15 cellular contexts compared by ENCODE assay signal in genomic region chr5:6574537-6574936, GRCh38. TPM values are rescaled to one million over a fixed set of nuclear protein-coding genes. Genes with fewer than 3 reads are reported as not detected.
DNase-seq lines count a peak whose midpoint lies in the region; ATAC-seq, FAIRE-seq and TF ChIP-seq lines count a peak whose summit lies in the region.
"Had no signal": no experiment of that assay in that cellular context is flagged by ENCODE, and none has a peak within 500 bp of the region (broad histone marks: within the 10 kb centered on the region; RNA-seq: fewer than 3 reads in every experiment).

No MANE protein-coding gene starts in this region.

- POLR2A ChIA-PET in PC-3 (lab: Charles Lee; ENCODE audit: unreplicated experiment) (no interaction called here), HepG2 (lab: Yijun Ruan, JAX) (no interaction called here)

- H3K27me3 ChIP-seq in HL-60 (ENCODE audit: insufficient read depth, poor library complexity, severe bottlenecking) (no peaks in the 10 kb centered on the region), PC-3 (ENCODE audit: low read length) (peaks cover 39% of the 10 kb centered on the region), HepG2 (ENCODE audit: control insufficient read depth in 1 of 2, insufficient read depth in 2 of 2, low read length in 2 of 2) (peaks cover 1 to 10% of the 10 kb centered on the region in 2 experiments; a peak in 2 of 5 replicates), ovary (no peaks in the 10 kb centered on the region)

- H3K4me1 ChIP-seq in PC-3 (ENCODE audit: insufficient read depth, low read length) (no peaks in the 10 kb centered on the region), HepG2 (ENCODE audit: insufficient read depth, low read length) (no peaks in the 10 kb centered on the region), ovary (ENCODE audit: insufficient read depth) (no peaks in the 10 kb centered on the region)

- H3K79me2 ChIP-seq in PC-3 (ENCODE audit: low read length) (no peaks in the 10 kb centered on the region), HepG2 (ENCODE audit: insufficient read depth, low read length) (no peaks in the 10 kb centered on the region)

- peak; percentile 25 for DNase-seq in DMS53 (lab: John Stamatoyannopoulos, UW)
- no peak for DNase-seq in DMS53 treated with DMSO at 0.1 percent for 48 hours (lab: John Stamatoyannopoulos, UW; ENCODE audit: unreplicated experiment)
- peak; percentile 59 to 70 for DNase-seq in HL-60 (ENCODE audit: low read depth in 1 of 2, low spot score in 1 of 2)
- DNase-seq in PC-3: peak; percentile 37
- no peak for DNase-seq in HepG2 (ENCODE audit: low spot score)
- DNase-seq in activated CD4-positive, alpha-beta T cell treated with anti-CD3 and anti-CD28 coated beads for 4 hours: no peak
- DNase-seq in NCI-H1048 (lab: John Stamatoyannopoulos, UW): no peak
- no peak for DNase-seq in ovary
- DNase-seq: activated CD4-positive, alpha-beta T cell treated with anti-CD3 and anti-CD28 coated beads for 36 hours; HFFc6; NCI-H1436 treated with DMSO at 0.1 percent for 48 hours; NK-92 treated with Interleukin-12 subunit alpha and Interleukin-12 subunit beta, amount 100 ng/mL, for 24 hours; T-helper 17 cell had no signal

- FAIRE-seq in HepG2 (lab: Jason Lieb, UNC): no peak

- no peak for TF ChIP-seq CTCF in HL-60 (IDR thresholded peaks at IDR 0.05; ENCODE audit: insufficient read depth, low read length)
- TF ChIP-seq CTCF in PC-3 (conservative IDR thresholded peaks at IDR 0.05; ENCODE audit: low read depth, low read length): peak; percentile 52; the same call in 1 of the 2 replicates
- TF ChIP-seq CTCF in HepG2 (CRISPR knock-in tag; IDR thresholded peaks at IDR 0.05): peak; percentile 16; the same call in 1 of the 2 replicates
- TF ChIP-seq CTCF in ovary (IDR thresholded peaks at IDR 0.05): no peak

- no peaks in the 10 kb centered on the region for H4K20me1 ChIP-seq in PC-3 (ENCODE audit: low read length)
- no peaks in the 10 kb centered on the region for H4K20me1 ChIP-seq in HepG2 (ENCODE audit: insufficient read depth, low read length)

- TF ChIP-seq POLR2A in HepG2 (IDR thresholded peaks at IDR 0.05; ENCODE audit: insufficient read depth in 1 of 2, low read depth in 2 of 2, low read length in 2 of 2) (no peak), ovary (IDR thresholded peaks at IDR 0.05) (no peak)

- H3K4me2 ChIP-seq in PC-3 (ENCODE audit: low read length) (no peak overlapping the region), HepG2 (ENCODE audit: low read depth, low read length) (no peak overlapping the region)

- ATAC-seq in PC-3 (no peak), HepG2 (peak; percentile 37; the same call in 2 of the 3 replicates)
- ATAC-seq: activated CD4-positive, alpha-beta T cell treated with anti-CD3 and anti-CD28 coated beads for 36 hours; T-helper 17 cell had no signal

- no peak overlapping the region for H3K27ac ChIP-seq in HL-60 (replicated peaks)
- no peak overlapping the region for H3K27ac ChIP-seq in PC-3 (ENCODE audit: low read length)
- no peak overlapping the region for H3K27ac ChIP-seq in HepG2 (ENCODE audit: extremely low read length, insufficient read depth, low read length)
- H3K27ac ChIP-seq in ovary: no peak overlapping the region
- H3K27ac ChIP-seq: 22Rv1, neutrophil had no signal

- H3K36me3 ChIP-seq in PC-3 (ENCODE audit: low read depth, low read length): no peaks in the 10 kb centered on the region
- H3K36me3 ChIP-seq in HepG2 (replicated peaks in 1 of 2; ENCODE audit: control insufficient read depth in 1 of 2, insufficient read depth in 2 of 2, low read length in 2 of 2): no peaks in the 10 kb centered on the region
- H3K36me3 ChIP-seq in ovary: no peaks in the 10 kb centered on the region
- H3K36me3 ChIP-seq: neutrophil had no signal

- H3K4me3 ChIP-seq in HL-60 (replicated peaks; ENCODE audit: insufficient read depth, low read length) (no peak overlapping the region), PC-3 (ENCODE audit: low read length) (no peak overlapping the region), HepG2 (replicated peaks in 1 of 3; ENCODE audit: insufficient read depth in 1 of 3, low read depth in 2 of 3, low read length in 3 of 3) (no peak overlapping the region), ovary (no peak overlapping the region)

- TF ChIP-seq RAD21 in HepG2 (CRISPR knock-in tag; IDR thresholded peaks at IDR 0.05): no peak

- WGBS in HepG2 (ENCODE audit: low lambda C conversion rate): 3% methylated on average over 4 of the region's 6 CpGs
- WGBS in ovary, 3 donors: 59 to 70% (median 64%) methylated on average over 6 of the region's 6 CpGs

- in situ Hi-C loops in HepG2 (cut with HindIII; ENCODE audit: extremely low pct_ligation_motif_present, low pct_unique_long_range_greater_than_20kb): loop anchor here (10.0 to 25.0 kb wide), 2 partner anchors 687 to 1080 kb away; no protein-coding TSS in a partner anchor

- H3K9me3 ChIP-seq in PC-3 (ENCODE audit: low read length): no peaks in the 10 kb centered on the region
- no peaks in the 10 kb centered on the region for H3K9me3 ChIP-seq in HepG2 (ENCODE audit: low read length)
- H3K9me3 ChIP-seq in ovary: no peaks in the 10 kb centered on the region
- H3K9me3 ChIP-seq: neutrophil had no signal

- no peaks in the 10 kb centered on the region for H3F3A ChIP-seq in PC-3 (ENCODE audit: low read length, unreplicated experiment)

- no TSS peak for BruUV-seq in PC-3 (replicated peaks; lab: Mats Ljungman, UMichigan)
- BruUV-seq in HepG2 (replicated peaks; lab: Mats Ljungman, UMichigan): no TSS peak

- intact Hi-C loops in PC-3 (cut with micrococcal nuclease): no loop called here
- intact Hi-C loops in HepG2 (cut with micrococcal nuclease; ENCODE audit: unreplicated experiment): no loop called here
- intact Hi-C loops in ovary (cut with DNase I): loop anchor here in 3 of 4 donors (5.0 to 10.0 kb wide), 2 partner anchors 1072 to 1080 kb away; no protein-coding TSS in a partner anchor

- no peak for TF ChIP-seq EP300 in HepG2 (IDR thresholded peaks at IDR 0.05; ENCODE audit: low read depth in 2 of 2, low read length in 2 of 2)
- no peak for TF ChIP-seq EP300 in HepG2 (CRISPR knock-in tag; IDR thresholded peaks at IDR 0.05; ENCODE audit: borderline replicate concordance)
- TF ChIP-seq EP300 in ovary (IDR thresholded peaks at IDR 0.05): no peak

- no peaks in the 10 kb centered on the region for H3K9me2 ChIP-seq in PC-3 (replicated peaks; ENCODE audit: low read length)

- CTCF ChIA-PET in PC-3 (lab: Charles Lee): no interaction called here
- CTCF ChIA-PET in HepG2 (lab: Yijun Ruan, JAX; ENCODE audit: low intra/inter-chr PET ratio, low total read pairs): no interaction called here

- H2AFZ ChIP-seq in PC-3 (ENCODE audit: low read length) (no peak overlapping the region), HepG2 (ENCODE audit: low read length) (no peak overlapping the region)

- H3K9ac ChIP-seq in PC-3 (ENCODE audit: low read length): no peak overlapping the region
- no peak overlapping the region for H3K9ac ChIP-seq in HepG2 (ENCODE audit: insufficient read depth, low read depth, low read length)

RNA-seq across cellular contexts. Expression of gene NSUN2, which starts 58.3 kb away (rescaled TPM):
- 351 and 433 TPM in 2 replicates for total RNA-seq in PC-3 (2014; rRNA removed)
- total RNA-seq in HepG2 (2016; rRNA removed; fragmentation: Illumina TruSeq; extraction: Trizol): 69.1 and 71.4 TPM in 2 replicates
- 12.3 and 15.9 TPM in 2 replicates for total RNA-seq in HepG2 (2016; cell fraction: cytosol; rRNA removed; fragmentation: Illumina TruSeq; extraction: Trizol; ENCODE audit: low read depth)
- total RNA-seq in HepG2 (2016; cell fraction: insoluble cytoplasmic fraction; rRNA removed; fragmentation: Illumina TruSeq; extraction: Trizol): 58.5 and 66.7 TPM in 2 replicates
- 16.2 and 18.1 TPM in 2 replicates for total RNA-seq in HepG2 (2016; cell fraction: membrane; rRNA removed; fragmentation: Illumina TruSeq; extraction: Trizol)
- 50.6 and 60.7 TPM in 2 replicates for total RNA-seq in HepG2 (2016; cell fraction: nucleus; rRNA removed; fragmentation: Illumina TruSeq; extraction: Trizol)
- 51.7 and 52.1 TPM in 2 replicates for polyA plus RNA-seq in HepG2 (2011; rRNA removed)
- polyA plus RNA-seq in HepG2 (2011; cell fraction: cytosol; rRNA removed): 24.9 and 27.2 TPM in 2 replicates
- 138 and 148 TPM in 2 replicates for polyA plus RNA-seq in HepG2 (2011; cell fraction: nucleus; rRNA removed)
- polyA plus RNA-seq in HepG2 (2012): 44.6 and 48.0 TPM in 2 replicates
- polyA plus RNA-seq in HepG2 (2016; cell fraction: cytosol; fragmentation: Illumina TruSeq; extraction: Trizol; ENCODE audit: low read depth): 2.3 and 3.1 TPM in 2 replicates
- polyA plus RNA-seq in HepG2 (2016; cell fraction: insoluble cytoplasmic fraction; fragmentation: Illumina TruSeq; extraction: Trizol; ENCODE audit: low read depth): 59.3 and 62.8 TPM in 2 replicates
- 7.1 and 8.4 TPM in 2 replicates for polyA plus RNA-seq in HepG2 (2016; cell fraction: membrane; fragmentation: Illumina TruSeq; extraction: Trizol; ENCODE audit: low read depth)
- polyA plus RNA-seq in HepG2 (2016; cell fraction: nucleus; fragmentation: Illumina TruSeq; extraction: Trizol; ENCODE audit: insufficient read depth, low read depth): 140 and 147 TPM in 2 replicates
- 25.9 and 113 TPM in 2 replicates for polyA minus RNA-seq in HepG2 (2011; rRNA and poly(A)+ RNA removed; ENCODE audit: low replicate concordance)
- 17.2 and 20.0 TPM in 2 replicates for polyA minus RNA-seq in HepG2 (2011; cell fraction: cytosol; rRNA and poly(A)+ RNA removed)
- polyA minus RNA-seq in HepG2 (2011; cell fraction: nucleus; rRNA and poly(A)+ RNA removed): 82.3 and 82.4 TPM in 2 replicates
- total RNA-seq in ovary: 10 to 100 TPM; 34.7 to 52.1 (median 40.7) TPM
- polyA plus RNA-seq in ovary: 10 to 100 TPM; 33.5 to 33.8 TPM

RNA-seq across cellular contexts. Expression of gene SRD5A1, which starts 58.7 kb away (rescaled TPM):
- total RNA-seq in PC-3 (2014; rRNA removed) (18.7 and 39.6 TPM in 2 replicates), HepG2 (2016; rRNA removed; fragmentation: Illumina TruSeq; extraction: Trizol) (6.1 and 7.1 TPM in 2 replicates), ovary (10 to 100 TPM in 3 of 7 donors, 1 to 10 TPM in 4; 4.4 to 13.5 (median 9.8) TPM)
- total RNA-seq in HepG2 (2016; cell fraction: cytosol; rRNA removed; fragmentation: Illumina TruSeq; extraction: Trizol; ENCODE audit: low read depth): 2.8 and 4.1 TPM in 2 replicates
- 5.8 and 5.9 TPM in 2 replicates for total RNA-seq in HepG2 (2016; cell fraction: insoluble cytoplasmic fraction; rRNA removed; fragmentation: Illumina TruSeq; extraction: Trizol)
- total RNA-seq in HepG2 (2016; cell fraction: membrane; rRNA removed; fragmentation: Illumina TruSeq; extraction: Trizol): 5.5 and 6.5 TPM in 2 replicates
- total RNA-seq in HepG2 (2016; cell fraction: nucleus; rRNA removed; fragmentation: Illumina TruSeq; extraction: Trizol): 4.9 and 7.7 TPM in 2 replicates
- polyA plus RNA-seq in HepG2 (2011; rRNA removed) (9.9 and 11.3 TPM in 2 replicates), ovary (1 to 10 TPM; 6.5 to 6.6 TPM)
- polyA plus RNA-seq in HepG2 (2011; cell fraction: cytosol; rRNA removed): 7.8 and 8.2 TPM in 2 replicates
- 10.7 TPM in 2 replicates for polyA plus RNA-seq in HepG2 (2011; cell fraction: nucleus; rRNA removed)
- polyA plus RNA-seq in HepG2 (2012): 4.4 and 4.9 TPM in 2 replicates
- 3.6 and 3.9 TPM in 2 replicates for polyA plus RNA-seq in HepG2 (2016; cell fraction: cytosol; fragmentation: Illumina TruSeq; extraction: Trizol; ENCODE audit: low read depth)
- 8.8 and 9.6 TPM in 2 replicates for polyA plus RNA-seq in HepG2 (2016; cell fraction: insoluble cytoplasmic fraction; fragmentation: Illumina TruSeq; extraction: Trizol; ENCODE audit: low read depth)
- 6.4 and 6.8 TPM in 2 replicates for polyA plus RNA-seq in HepG2 (2016; cell fraction: membrane; fragmentation: Illumina TruSeq; extraction: Trizol; ENCODE audit: low read depth)
- polyA plus RNA-seq in HepG2 (2016; cell fraction: nucleus; fragmentation: Illumina TruSeq; extraction: Trizol; ENCODE audit: insufficient read depth, low read depth): 8.8 and 9.4 TPM in 2 replicates
- 19.3 and 93.8 TPM in 2 replicates for polyA minus RNA-seq in HepG2 (2011; rRNA and poly(A)+ RNA removed; ENCODE audit: low replicate concordance)
- 2.8 and 4.6 TPM in 2 replicates for polyA minus RNA-seq in HepG2 (2011; cell fraction: cytosol; rRNA and poly(A)+ RNA removed)
- 10.6 and 11.2 TPM in 2 replicates for polyA minus RNA-seq in HepG2 (2011; cell fraction: nucleus; rRNA and poly(A)+ RNA removed)

Comparison
In these comparisons a context has a peak if more than half of its experiments do, and no peak if none do; other contexts are left out.
1. DNase-seq: peak in DMS53 (single experiment), HL-60 (2 of 2) and PC-3 (single experiment); none in DMS53 treated with DMSO at 0.1 percent for 48 hours (single experiment), HepG2 (single experiment), activated CD4-positive, alpha-beta T cell treated with anti-CD3 and anti-CD28 coated beads for 4 hours (0 of 2), NCI-H1048 (single experiment) and ovary (0 of 5).
2. CTCF ChIP-seq: peak in PC-3 (single experiment) and HepG2 (single experiment); none in HL-60 (single experiment) and ovary (0 of 3).
3. intact Hi-C loops: an anchor here in ovary (5.0 to 10.0 kb wide); none called in PC-3 and HepG2.